Comparison of ENCODE assay signal across 23 cellular contexts in the genomic region with DNA sequence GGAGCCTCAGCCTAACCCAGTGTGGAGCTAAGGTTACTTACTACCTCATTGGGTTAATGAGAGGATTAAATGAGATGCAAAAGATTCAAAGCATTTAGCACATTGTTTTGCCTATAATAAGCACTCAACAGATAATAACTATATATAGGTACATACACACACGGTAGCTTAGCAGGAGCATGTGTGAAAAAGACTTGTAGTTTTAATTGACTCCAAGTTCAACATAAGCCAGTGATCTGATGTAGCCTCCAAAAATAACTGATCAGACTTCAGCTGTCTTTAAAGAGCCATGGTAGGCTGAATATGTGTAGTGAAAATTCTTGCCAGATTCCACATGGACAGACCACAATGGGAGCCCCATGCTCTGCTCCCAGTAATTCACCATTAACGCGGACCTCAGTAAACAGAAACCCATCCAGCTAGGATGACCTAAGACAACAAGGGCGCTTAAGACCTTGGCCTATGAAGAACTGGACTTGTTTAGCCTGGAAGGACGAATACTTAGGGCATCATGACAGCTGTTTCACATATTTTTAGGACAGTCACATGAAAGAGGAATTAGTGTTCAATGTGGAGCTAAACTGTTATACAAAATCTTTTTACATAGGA.
DNase-seq lines count a peak whose midpoint lies in the region; ATAC-seq and TF ChIP-seq lines count a peak whose summit lies in the region.
"Had no signal": no experiment of that assay in that cellular context is flagged by ENCODE, and none has a peak within 500 bp of the region (broad histone marks: within the 10 kb centered on the region; RNA-seq: fewer than 3 reads in every experiment).

No MANE protein-coding gene starts in this region.

- H3K27ac ChIP-seq in psoas muscle = peak overlapping the region; percentile 85
- H3K27ac ChIP-seq: C4-2B, HL-60, SJSA1 had no signal

- no peaks in the 10 kb centered on the region for H3K36me3 ChIP-seq in psoas muscle (ENCODE audit: insufficient read depth in 1 of 2, low read depth in 1 of 2)
- H3K36me3 ChIP-seq: SJSA1 had no signal

- intact Hi-C loops in psoas muscle (cut with DNase I) = no loop called here

- WGBS in psoas muscle, 3 donors = 25 to 32% (median 30%) methylated on average over 5 of the region's 5 CpGs

- peak overlapping the region; percentile 5 for H3K4me3 ChIP-seq in psoas muscle
- H3K4me3 ChIP-seq: SJSA1 had no signal

- ATAC-seq in psoas muscle (peak; percentile 14 to 74 (median 73)), GM21381 (IDR thresholded peaks at IDR 0.05; ENCODE audit: unreplicated experiment) (no peak), HG02852 (IDR thresholded peaks at IDR 0.05; ENCODE audit: unreplicated experiment) (no peak)
- ATAC-seq: CD8-positive, alpha-beta T cell; PC-3; Right ventricle myocardium inferior had no signal

- TF ChIP-seq CTCF in psoas muscle (IDR thresholded peaks at IDR 0.05) = no peak

- no peaks in the 10 kb centered on the region for H3K27me3 ChIP-seq in psoas muscle (ENCODE audit: insufficient read depth in 3 of 3, low read length in 2 of 3)
- H3K27me3 ChIP-seq: SJSA1 had no signal

- no peaks in the 10 kb centered on the region for H3K9me3 ChIP-seq in psoas muscle
- H3K9me3 ChIP-seq: Caco-2, SJSA1 had no signal

- peaks cover 71% of the 10 kb centered on the region for H3K4me1 ChIP-seq in psoas muscle
- H3K4me1 ChIP-seq: Caco-2 had no signal

- DNase-seq in RPMI7951 (ENCODE audit: low read depth) (peak; percentile 16), foreskin melanocyte (peak; percentile 72), psoas muscle (no peak), cortex of kidney (lab: John Stamatoyannopoulos, UW) (no peak)
- DNase-seq in activated CD8-positive, alpha-beta memory T cell treated with anti-CD3 and anti-CD28 coated beads, Interleukin-2, amount 50 U/mL, for 48 hours = no peak
- DNase-seq: Caco-2; CD8-positive, alpha-beta T cell; DMS79; GF-D8; MV-4-11; NCI-H1105; NCI-H146; NCI-H1930; NCI-H2107; NCI-H524; NCI-H774; PC-3 had no signal

Comparison
In these comparisons a context has a peak if more than half of its experiments do, and no peak if none do; other contexts are left out.
1. DNase-seq: peak in RPMI7951 (single experiment) and foreskin melanocyte (single experiment); none in psoas muscle (0 of 2), cortex of kidney (single experiment) and activated CD8-positive, alpha-beta memory T cell treated with anti-CD3 and anti-CD28 coated beads, Interleukin-2, amount 50 U/mL, for 48 hours (single experiment).
2. ATAC-seq: peak in psoas muscle (4 of 4); none in GM21381 (single experiment) and HG02852 (single experiment).